ENCODE assay signal across 10 cellular contexts in genomic region chr11:6413791-6414231, GRCh38. TPM values are rescaled to one million over a fixed set of nuclear protein-coding genes. Genes with fewer than 3 reads are reported as not detected.
DNase-seq lines count a peak whose midpoint lies in the region; ATAC-seq and TF ChIP-seq lines count a peak whose summit lies in the region.
"Had no signal": no experiment of that assay in that cellular context is flagged by ENCODE, and none has a peak within 500 bp of the region (broad histone marks: within the 10 kb centered on the region; RNA-seq: fewer than 3 reads in every experiment).

No MANE protein-coding gene starts in this region.

- H3K4me2 ChIP-seq in hepatocyte, result peak overlapping the region; percentile 51

- no peaks in the 10 kb centered on the region for H4K20me1 ChIP-seq in hepatocyte (ENCODE audit: insufficient read depth, poor library complexity, severe bottlenecking)

- no peak for TF ChIP-seq CTCF in hepatocyte (IDR thresholded peaks at IDR 0.05; ENCODE audit: poor library complexity)

- H3K9me2 ChIP-seq in hepatocyte (replicated peaks; ENCODE audit: insufficient read depth), result no peaks in the 10 kb centered on the region

- no peak overlapping the region for H3K4me3 ChIP-seq in hepatocyte
- H3K4me3 ChIP-seq: coronary artery, heart left ventricle, suprapubic skin had no signal

- H2AFZ ChIP-seq in hepatocyte, result no peak overlapping the region

- no peaks in the 10 kb centered on the region for H3K9me3 ChIP-seq in hepatocyte (ENCODE audit: low read depth)
- H3K9me3 ChIP-seq: heart left ventricle, suprapubic skin had no signal

- 78% methylated on average over 12 of the region's 12 CpGs for WGBS in hepatocyte (ENCODE audit: low lambda C conversion rate, missing lambda C conversion rate)

- no peaks in the 10 kb centered on the region for H3K36me3 ChIP-seq in hepatocyte (replicated peaks; ENCODE audit: insufficient read depth, low read depth)

- peak; percentile 27 for DNase-seq in T-helper 22 cell (ENCODE audit: low read depth)
- peak; percentile 55 for DNase-seq in activated T-cell treated with anti-CD3 and anti-CD28 coated beads for 4 hours
- no peak for DNase-seq in hepatocyte (ENCODE audit: low spot score)
- peak; percentile 60 for DNase-seq in stimulated activated naive CD8-positive, alpha-beta T cell treated with anti-CD3 and anti-CD28 coated beads, Interleukin-15, Interleukin-2, amounts not matched to agents 100 U/mL and 50 U/mL, for 24 hours
- DNase-seq in NCI-H2029 (lab: John Stamatoyannopoulos, UW), result no peak
- DNase-seq: heart left ventricle had no signal

- peak; percentile 85 for ATAC-seq in stimulated activated naive CD8-positive, alpha-beta T cell treated with anti-CD3 and anti-CD28 coated beads, Interleukin-15, Interleukin-2, amounts not matched to agents 100 U/mL and 50 U/mL, for 24 hours
- ATAC-seq in GM18498 (IDR thresholded peaks at IDR 0.05; ENCODE audit: unreplicated experiment) (no peak), GM21576 (IDR thresholded peaks at IDR 0.05; ENCODE audit: unreplicated experiment) (no peak)
- ATAC-seq: heart left ventricle had no signal

- no peaks in the 10 kb centered on the region for H3K27me3 ChIP-seq in hepatocyte
- H3K27me3 ChIP-seq: suprapubic skin had no signal

- peaks cover 6% of the 10 kb centered on the region for H3K4me1 ChIP-seq in hepatocyte (ENCODE audit: insufficient read depth)

- H3K79me2 ChIP-seq in hepatocyte, result peaks cover 55% of the 10 kb centered on the region

- H3K27ac ChIP-seq in hepatocyte, result peak overlapping the region; percentile 66
- H3K27ac ChIP-seq: coronary artery, heart left ventricle, suprapubic skin had no signal

RNA-seq across cellular contexts. Expression of gene APBB1, which starts 5.1 kb away (rescaled TPM):
- 33.0 and 38.3 TPM in 2 replicates for total RNA-seq in hepatocyte
- 41.5 and 48.7 TPM in 2 replicates for polyA plus RNA-seq in hepatocyte

RNA-seq across cellular contexts. Expression of gene SMPD1, which starts 23.5 kb away (rescaled TPM):
- 65.2 and 70.0 TPM in 2 replicates for total RNA-seq in hepatocyte
- 61.7 and 63.0 TPM in 2 replicates for polyA plus RNA-seq in hepatocyte

RNA-seq across cellular contexts. Expression of gene HPX, which starts 27.0 kb away (rescaled TPM):
- 361 and 367 TPM in 2 replicates for total RNA-seq in hepatocyte
- 229 and 358 TPM in 2 replicates for polyA plus RNA-seq in hepatocyte

RNA-seq across cellular contexts. Expression of gene TRIM3, which starts 59.9 kb away (rescaled TPM):
- 18.1 and 26.2 TPM in 2 replicates for total RNA-seq in hepatocyte
- polyA plus RNA-seq in hepatocyte, result 31.6 and 35.5 TPM in 2 replicates

Comparison
In these comparisons a context has a peak if more than half of its experiments do, and no peak if none do; other contexts are left out.
1. DNase-seq: peak in T-helper 22 cell (single experiment), activated T-cell treated with anti-CD3 and anti-CD28 coated beads for 4 hours (single experiment) and stimulated activated naive CD8-positive, alpha-beta T cell treated with anti-CD3 and anti-CD28 coated beads, Interleukin-15, Interleukin-2, amounts not matched to agents 100 U/mL and 50 U/mL, for 24 hours (single experiment); none in hepatocyte (single experiment) and NCI-H2029 (single experiment).